Comparison of ENCODE assay signal across 7 cellular contexts in the genomic region with DNA sequence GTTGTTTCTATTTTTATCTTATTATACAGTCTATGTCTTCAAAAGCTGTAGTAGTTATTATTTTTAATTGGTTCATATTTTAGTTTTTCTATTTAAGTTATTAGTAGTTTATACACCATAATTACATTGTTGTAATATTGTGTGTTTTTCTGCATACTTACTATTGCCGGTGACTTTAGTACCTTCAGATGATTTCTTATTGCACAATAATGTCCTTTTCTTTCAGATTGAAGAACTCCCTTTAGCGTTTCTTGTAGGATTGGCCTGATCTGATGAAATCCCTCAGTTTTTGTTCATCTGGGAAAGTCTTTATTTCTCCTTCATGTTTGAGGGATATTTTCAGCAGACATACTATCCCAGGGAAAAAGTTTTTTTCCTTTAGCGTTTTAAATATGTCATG.
"Had no signal": no experiment of that assay in that cellular context is flagged by ENCODE, and none has a peak within 500 bp of the region (broad histone marks: within the 10 kb centered on the region; RNA-seq: fewer than 3 reads in every experiment).

No MANE protein-coding gene starts in this region.

- H3K27ac ChIP-seq: KMS-11 had no signal

- H2AFZ ChIP-seq: GM23338 had no signal

- FAIRE-seq: H1, HTR-8/SVneo had no signal

- ATAC-seq: GM23338 had no signal

- DNase-seq: H9, HCEC 1CT, KBM-7 had no signal

- H3K9ac ChIP-seq: KMS-11 had no signal

- H3K4me3 ChIP-seq: GM23338 had no signal

- H3K4me2 ChIP-seq: GM23338, KMS-11 had no signal
